8 cellular contexts compared by ENCODE assay signal in the genomic region with DNA sequence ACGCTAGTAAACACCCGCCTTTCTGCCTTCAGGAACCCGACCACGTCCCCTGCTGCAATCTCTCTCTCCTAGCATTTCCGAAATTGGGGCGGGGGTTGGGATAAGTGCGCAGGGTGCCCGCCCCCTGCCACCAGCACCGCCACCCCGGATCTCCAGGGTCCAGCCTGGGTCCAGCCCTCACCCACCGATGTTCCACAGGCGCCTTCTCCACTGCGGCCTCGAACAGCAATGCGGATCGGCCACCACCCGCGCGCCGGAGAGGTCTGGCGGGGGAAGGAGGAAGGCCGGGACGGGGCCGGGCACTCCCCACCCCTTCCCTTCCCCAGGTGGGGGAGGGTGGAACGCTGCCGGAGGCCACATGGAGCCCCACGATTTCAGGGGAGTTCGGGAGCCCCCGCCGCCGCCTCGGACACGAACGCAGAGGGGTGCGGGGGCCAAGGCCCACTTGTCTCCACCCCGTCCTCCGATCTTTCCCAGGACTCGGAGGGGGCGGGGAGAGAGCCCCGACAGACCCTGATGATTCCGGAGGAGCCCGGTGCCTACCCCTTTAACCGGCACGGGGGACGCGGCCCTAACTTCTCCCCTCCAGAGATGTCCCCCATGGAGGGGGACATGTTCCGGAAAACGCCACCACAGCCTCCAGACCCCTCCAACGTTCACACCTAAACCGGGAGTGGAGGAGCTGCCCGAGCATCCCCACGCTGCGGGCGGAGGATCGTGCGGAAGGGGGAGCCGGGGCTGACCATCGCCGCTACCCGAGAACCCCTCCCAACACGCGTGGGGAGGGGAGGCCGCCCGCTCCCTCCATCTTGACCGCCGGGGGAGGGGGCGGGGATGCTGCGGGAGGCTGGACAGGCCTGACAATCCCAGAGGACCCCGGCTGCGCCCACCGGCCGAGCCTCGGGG. TPM values are rescaled to one million over a fixed set of nuclear protein-coding genes. Genes with fewer than 3 reads are reported as not detected.
DNase-seq lines count a peak whose midpoint lies in the region; ATAC-seq and TF ChIP-seq lines count a peak whose summit lies in the region.

No MANE protein-coding gene starts in this region.

- peaks cover 31 to 50% (median 38%) of the 10 kb centered on the region in 10 experiments for H3K4me1 ChIP-seq in BLaER1 treated with 17β-estradiol and CSF1 and Interleukin-3, amounts not matched to agents 10 nM and 100 nM

- H3K4me2 ChIP-seq in BLaER1 treated with 17β-estradiol and CSF1 and Interleukin-3, amounts not matched to agents 10 nM and 100 nM, result peak overlapping the region; percentile 81 to 98 (median 91)

- H3K27me3 ChIP-seq in BLaER1 treated with 17β-estradiol and CSF1 and Interleukin-3, amounts not matched to agents 10 nM and 100 nM, result no peaks in the 10 kb centered on the region

- H3K4me1 Mint-ChIP-seq in IgD-negative memory B cell, result peaks cover 18 to 32% (median 28%) of the 10 kb centered on the region in 3 donors

- H3K4me3 ChIP-seq in BLaER1 treated with 17β-estradiol and CSF1 and Interleukin-3, amounts not matched to agents 10 nM and 100 nM, result peak overlapping the region; percentile 81 to 100 (median 94)

- H3K36me3 ChIP-seq in BLaER1 treated with 17β-estradiol and CSF1 and Interleukin-3, amounts not matched to agents 10 nM and 100 nM, result peaks cover 0 to 7% (median 0%) of the 10 kb centered on the region in 11 experiments; a peak in 4 of 22 replicates

- TF ChIP-seq POLR2A in GM18505 (IDR thresholded peaks at IDR 0.05; ENCODE audit: borderline replicate concordance, extremely low read depth, insufficient read depth, insufficient read length), result no peak

- H3K27ac ChIP-seq in BLaER1 treated with 17β-estradiol and CSF1 and Interleukin-3, amounts not matched to agents 10 nM and 100 nM, result peak overlapping the region; percentile 98 to 100 (median 99)
- H3K27ac ChIP-seq in cingulate gyrus (ENCODE audit: low read depth, low read length), result peak overlapping the region; percentile 77

- H3K9me3 Mint-ChIP-seq in IgD-negative memory B cell, result no peaks in the 10 kb centered on the region

- peak overlapping the region; percentile 98 to 99 (median 99) for H3K9ac ChIP-seq in BLaER1 treated with 17β-estradiol and CSF1 and Interleukin-3, amounts not matched to agents 10 nM and 100 nM

- peak overlapping the region; percentile 91 to 99 (median 98) for H3K4me3 Mint-ChIP-seq in IgD-negative memory B cell

- ATAC-seq in GM19372 (IDR thresholded peaks at IDR 0.05; ENCODE audit: low read depth, unreplicated experiment) (peak; percentile 14), GM18505 (IDR thresholded peaks at IDR 0.05; ENCODE audit: unreplicated experiment) (no peak)

- H3K9me3 ChIP-seq in BLaER1 treated with 17β-estradiol and CSF1 and Interleukin-3, amounts not matched to agents 10 nM and 100 nM (replicated peaks in 1 of 11), result peaks cover 0 to 7% (median 0%) of the 10 kb centered on the region in 11 experiments; a peak in 3 of 22 replicates

- peaks cover 46 to 56% (median 50%) of the 10 kb centered on the region in 11 experiments for H4K20me1 ChIP-seq in BLaER1 treated with 17β-estradiol and CSF1 and Interleukin-3, amounts not matched to agents 10 nM and 100 nM

- peak; percentile 11 for DNase-seq in activated CD4-positive, alpha-beta T cell treated with anti-CD3 and anti-CD28 coated beads for 1 hour
- DNase-seq in left kidney (ENCODE audit: low read depth, low spot score), result peak; percentile 88
- peak; percentile 14 for DNase-seq in stimulated activated CD4-positive, alpha-beta T cell treated with anti-CD3 and anti-CD28 coated beads, Interleukin-1b, Interleukin-23, amount 100 ng/mL, for 48 hours

- H3K27me3 Mint-ChIP-seq in IgD-negative memory B cell, result no peaks in the 10 kb centered on the region

- peak overlapping the region; percentile 87 to 99 (median 94) for H3K27ac Mint-ChIP-seq in IgD-negative memory B cell

- no peaks in the 10 kb centered on the region for H3K36me3 Mint-ChIP-seq in IgD-negative memory B cell

RNA-seq across cellular contexts. Expression of a gene that starts 1.1 kb away (rescaled TPM):
- 25.1 TPM for polyA plus RNA-seq in IgD-negative memory B cell

Comparison
In these comparisons a context has a peak if more than half of its experiments do, and no peak if none do; other contexts are left out.
1. DNase-seq: peak in every context shown above with its lines; median percentile 88 in left kidney; 14 in stimulated activated CD4-positive, alpha-beta T cell treated with anti-CD3 and anti-CD28 coated beads, Interleukin-1b, Interleukin-23, amount 100 ng/mL, for 48 hours; 11 in activated CD4-positive, alpha-beta T cell treated with anti-CD3 and anti-CD28 coated beads for 1 hour.